In the genomic region with DNA sequence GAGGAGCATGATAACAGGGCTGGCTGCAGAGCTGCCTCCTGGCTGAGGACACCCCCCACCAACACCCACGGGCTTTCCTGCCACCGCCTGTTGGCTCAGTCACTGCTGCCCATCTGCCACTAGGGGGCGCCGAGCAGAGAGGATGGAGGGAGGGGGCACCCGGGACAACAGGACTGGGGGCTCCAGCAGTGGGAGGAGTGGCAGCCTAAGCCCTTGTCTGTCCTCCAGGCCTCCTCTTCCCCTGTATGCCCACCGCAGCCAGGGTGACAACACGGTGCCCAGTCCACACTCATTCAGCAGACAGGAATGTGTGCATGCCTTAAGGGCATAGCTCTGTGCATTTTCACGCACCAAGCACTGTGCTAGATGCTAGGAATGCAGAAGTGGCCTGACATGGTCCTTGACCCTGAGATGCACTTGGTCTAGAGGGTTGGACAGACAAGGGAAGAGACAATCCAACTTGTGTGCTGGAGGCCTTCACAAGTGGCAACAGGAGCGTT, we compare ENCODE assay signal across 9 cellular contexts.
DNase-seq lines count a peak whose midpoint lies in the region; ATAC-seq and TF ChIP-seq lines count a peak whose summit lies in the region.
"Had no signal": no experiment of that assay in that cellular context is flagged by ENCODE, and none has a peak within 500 bp of the region (broad histone marks: within the 10 kb centered on the region; RNA-seq: fewer than 3 reads in every experiment).

No MANE protein-coding gene starts in this region.

- peaks cover 11% of the 10 kb centered on the region for H3K36me3 Mint-ChIP-seq in Calu3 (ENCODE audit: insufficient read depth, unreplicated experiment)

- no peak overlapping the region for H3K4me3 Mint-ChIP-seq in Calu3 (ENCODE audit: low read depth, unreplicated experiment)

- no peaks in the 10 kb centered on the region for H3K9me3 Mint-ChIP-seq in Calu3 (ENCODE audit: low read depth, unreplicated experiment)

- DNase-seq in Calu3 (peak; percentile 32), M059J (ENCODE audit: low read depth) (peak; percentile 94), fibroblast of pulmonary artery (ENCODE audit: low read depth) (no peak)
- DNase-seq in activated T-cell treated with anti-CD3 and anti-CD28 coated beads, Interleukin-2, amount 50 U/mL, for 1 hour = peak; percentile 52
- peak; percentile 12 for DNase-seq in stimulated activated CD4-positive, alpha-beta T cell treated with anti-CD3 and anti-CD28 coated beads, Interleukin-15, amount 100 ng/mL, for 1 hour (ENCODE audit: low read depth in 1 of 2, low spot score in 1 of 2)

- H3K27me3 Mint-ChIP-seq in Calu3 (ENCODE audit: unreplicated experiment) = no peaks in the 10 kb centered on the region

- ATAC-seq in HG03432 (IDR thresholded peaks at IDR 0.05; ENCODE audit: unreplicated experiment) = no peak
- ATAC-seq in HG02571 (IDR thresholded peaks at IDR 0.05; ENCODE audit: unreplicated experiment) = no peak
- no peak for ATAC-seq in GM19328 (IDR thresholded peaks at IDR 0.05; ENCODE audit: unreplicated experiment)

- H3K4me1 Mint-ChIP-seq in Calu3 (ENCODE audit: low read depth, unreplicated experiment) = peaks cover 5% of the 10 kb centered on the region

- H3K27ac Mint-ChIP-seq in Calu3 (ENCODE audit: unreplicated experiment) = no peak overlapping the region

- CTCF ChIA-PET in Calu3 (lab: Charles Lee) = interaction anchor here (1.0 kb wide), 1 partner anchor 250 kb away, joined by 3 read pairs; no protein-coding TSS in a partner anchor

- BruUV-seq in Calu3 (replicated peaks; lab: Mats Ljungman, UMichigan) = no TSS peak

- intact Hi-C loops in Calu3 (cut with micrococcal nuclease; ENCODE audit: unreplicated experiment) = no loop called here

- no peak overlapping the region for H3K4me3 ChIP-seq in fibroblast of pulmonary artery (replicated peaks; ENCODE audit: low read depth, low read length)
- H3K4me3 ChIP-seq: lung had no signal

- TF ChIP-seq CTCF in Calu3 (IDR thresholded peaks at IDR 0.05; ENCODE audit: unreplicated experiment) (peak; percentile 67), fibroblast of pulmonary artery (IDR thresholded peaks at IDR 0.05; ENCODE audit: low read length, missing control alignments) (peak; percentile 39)
